Comparison of ENCODE assay signal across 33 cellular contexts in genomic region chr19:12652219-12652618, GRCh38. TPM values are rescaled to one million over a fixed set of nuclear protein-coding genes. Genes with fewer than 3 reads are reported as not detected.
"Had no signal": no experiment of that assay in that cellular context is flagged by ENCODE, and none has a peak within 500 bp of the region (broad histone marks: within the 10 kb centered on the region; RNA-seq: fewer than 3 reads in every experiment).

No MANE protein-coding gene starts in this region.

- DNase-seq: activated CD4-positive, alpha-beta memory T cell treated with anti-CD3 and anti-CD28 coated beads, Interleukin-2, amount 10 ng/mL, durations not matched to agents 7 days and 5 days; activated CD4-positive, alpha-beta T cell treated with anti-CD3 and anti-CD28 coated beads for 36 hours; activated CD4-positive, alpha-beta T cell treated with anti-CD3 and anti-CD28 coated beads, Interleukin-2, amount 10 ng/mL, durations not matched to agents 24 days and 14 days; activated CD4-positive, CD25-positive, alpha-beta regulatory T cell; activated CD4-positive, CD25-positive, alpha-beta regulatory T cell treated with anti-CD3 and anti-CD28 coated beads, Interleukin-2, amount 50 U/mL, for 72 hours; activated effector memory CD4-positive, alpha-beta T cell treated with Interleukin-2 at 50 U/mL for 16 hours; activated gamma-delta T cell treated with Interleukin-2 at 50 U/mL for 16 hours; activated naive CD4-positive, alpha-beta T cell treated with anti-CD3 and anti-CD28 coated beads, Interleukin-2, amount 50 U/mL, for 16 hours; activated naive CD4-positive, alpha-beta T cell treated with Interleukin-2 at 50 U/mL for 16 hours; activated T-cell treated with anti-CD3 and anti-CD28 coated beads, Interleukin-2, amount 50 U/mL, for 4 hours; amniotic stem cell; anterior cingulate cortex; brain microvascular endothelial cell; cerebellar nuclear complex; colonic mucosa; effector CD8-positive, alpha-beta T cell; esophagus squamous epithelium; foreskin melanocyte; T-helper 2 cell had no signal

- H3K27me3 ChIP-seq: brain microvascular endothelial cell, colonic mucosa, esophagus squamous epithelium, gastroesophageal sphincter had no signal

- ATAC-seq: activated CD4-positive, alpha-beta T cell treated with anti-CD3 and anti-CD28 coated beads for 36 hours; activated T-cell treated with anti-CD3 and anti-CD28 coated beads, Interleukin-2, amount 50 U/mL, for 4 hours; activated T-helper 17 cell treated with anti-CD3 and anti-CD28 coated beads, Interleukin-2, amount 50 U/mL, for 72 hours; gastroesophageal sphincter had no signal

- H3K27ac ChIP-seq: brain microvascular endothelial cell, colonic mucosa, epithelial cell of prostate, esophagus squamous epithelium, gastroesophageal sphincter had no signal

- H3K36me3 ChIP-seq: colonic mucosa had no signal

- FAIRE-seq: astrocyte, bronchial epithelial cell, endometrium, endothelial cell of umbilical vein had no signal

- H3K9me3 ChIP-seq: colonic mucosa, esophagus squamous epithelium, gastroesophageal sphincter had no signal

- H3K4me3 ChIP-seq: colonic mucosa, esophagus squamous epithelium, gastroesophageal sphincter had no signal

RNA-seq across cellular contexts. Expression of gene GNG14, which starts 35.6 kb away (rescaled TPM):
- total RNA-seq: activated CD4-positive, alpha-beta memory T cell treated with anti-CD3 and anti-CD28 coated beads, Interleukin-2, amount 10 ng/mL, durations not matched to agents 7 days and 5 days; activated CD4-positive, alpha-beta T cell treated with anti-CD3 and anti-CD28 coated beads for 36 hours; activated CD4-positive, alpha-beta T cell treated with anti-CD3 and anti-CD28 coated beads, Interleukin-2, amount 10 ng/mL, durations not matched to agents 24 days and 14 days; activated T-cell treated with anti-CD3 and anti-CD28 coated beads, Interleukin-2, amount 50 U/mL, for 4 hours; activated T-helper 17 cell treated with anti-CD3 and anti-CD28 coated beads, Interleukin-2, amount 50 U/mL, for 72 hours; astrocyte; bronchial epithelial cell; cardiac septum; colonic mucosa; dermis microvascular lymphatic vessel endothelial cell; endothelial cell of umbilical vein; esophagus squamous epithelium; fibroblast of lung; fibroblast of villous mesenchyme; gastroesophageal sphincter; T-helper 1 cell treated with Interleukin-12 subunit alpha and Interleukin-12 subunit beta and Interleukin-4 antibody, amounts not matched to agents 30 ng/mL and 1 ng/mL, for 36 hours had no signal
- polyA plus RNA-seq: adipose tissue, endothelial cell of umbilical vein, esophagus, fibroblast of lung had no signal
